Comparison of ENCODE assay signal across 8 cellular contexts in the genomic region with DNA sequence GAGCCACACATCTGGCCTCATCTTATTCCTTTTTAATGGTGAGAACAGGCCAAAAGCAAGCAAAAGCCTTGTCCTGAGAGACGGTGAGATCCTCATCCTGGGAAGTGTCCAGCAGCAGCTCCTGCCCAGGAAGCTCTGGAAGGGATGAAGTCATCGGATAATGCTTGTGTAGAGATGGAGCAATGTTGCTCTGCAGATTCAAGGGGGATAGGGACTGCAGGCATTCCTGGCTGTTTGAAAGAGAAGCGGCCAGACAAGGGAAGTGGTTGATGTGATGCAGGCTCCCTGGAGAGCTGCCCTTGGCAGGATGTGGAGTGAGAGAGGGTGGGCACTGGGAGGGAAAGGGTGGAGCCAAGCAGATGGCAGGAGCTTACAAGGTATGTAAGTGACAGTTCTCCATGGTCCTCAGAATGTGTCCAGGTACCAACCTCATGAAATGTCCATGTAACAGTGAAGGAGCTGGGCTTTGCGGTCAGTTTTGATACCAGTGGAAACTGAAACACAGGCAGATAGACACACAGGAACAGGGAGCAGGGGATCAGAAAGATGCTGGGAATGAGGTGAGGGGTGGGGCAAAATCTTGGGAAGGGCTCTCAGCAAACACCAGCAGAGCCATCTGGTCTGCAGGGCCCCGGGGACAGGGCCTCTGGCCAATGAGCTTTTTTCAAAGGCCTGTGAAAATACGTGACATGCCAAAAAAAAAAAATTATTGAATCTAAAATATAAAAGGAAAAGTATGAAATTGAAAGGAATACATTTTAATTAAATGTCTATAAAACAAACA. TPM values are rescaled to one million over a fixed set of nuclear protein-coding genes. Genes with fewer than 3 reads are reported as not detected.
A peak's percentile ranks its signal among the peaks of the same experiment; 100 is the strongest.
DNase-seq lines count a peak whose midpoint lies in the region; ATAC-seq and TF ChIP-seq lines count a peak whose summit lies in the region.

No MANE protein-coding gene starts in this region.

- no peak for TF ChIP-seq POLR2A in NB4 (IDR thresholded peaks at IDR 0.05; ENCODE audit: extremely low read depth, insufficient read length)

- H3K27me3 ChIP-seq in mucosa of rectum (ENCODE audit: control insufficient read depth in 2 of 2, insufficient read depth in 2 of 2, low read length in 2 of 2) = no peaks in the 10 kb centered on the region

- peak overlapping the region in 1 of 2 donors; percentile 44 for H3K9ac ChIP-seq in mucosa of rectum (ENCODE audit: low read depth in 1 of 2, low read length in 2 of 2)

- no peaks in the 10 kb centered on the region for H3K9me3 ChIP-seq in mucosa of rectum (ENCODE audit: control insufficient read depth in 2 of 2, low read length in 2 of 2)

- H3K4me1 ChIP-seq in mucosa of rectum (ENCODE audit: control insufficient read depth in 2 of 2, insufficient read depth in 2 of 2, low read length in 2 of 2) = peaks cover 6 to 16% of the 10 kb centered on the region in 2 donors

- TF ChIP-seq CTCF in NB4 (IDR thresholded peaks at IDR 0.05; ENCODE audit: low read depth, low read length) = no peak

- H3K4me3 ChIP-seq in NB4 (ENCODE audit: low read depth, low read length) (no peak overlapping the region), mucosa of rectum (ENCODE audit: low read length in 2 of 2) (no peak overlapping the region)

- DNase-seq in DMS 273 (lab: John Stamatoyannopoulos, UW; ENCODE audit: unreplicated experiment) (peak; percentile 77), NB4 (ENCODE audit: low read depth) (peak; percentile 81), cerebellum (ENCODE audit: low spot score) (peak; percentile 45), T-helper 9 cell (no peak), medulla oblongata (ENCODE audit: extremely low spot score) (no peak)

- no peak for ATAC-seq in HG02571 (IDR thresholded peaks at IDR 0.05; ENCODE audit: unreplicated experiment)
- no peak for ATAC-seq in GM21515 (IDR thresholded peaks at IDR 0.05; ENCODE audit: unreplicated experiment)

- no peaks in the 10 kb centered on the region for H3K36me3 ChIP-seq in mucosa of rectum (ENCODE audit: control insufficient read depth in 2 of 2, insufficient read depth in 2 of 2, low read length in 2 of 2)

- H3K27ac ChIP-seq in mucosa of rectum (ENCODE audit: low read depth in 2 of 2, low read length in 2 of 2) = peak overlapping the region; percentile 63 to 68

RNA-seq across cellular contexts. Expression of gene LACTB, which starts 32.2 kb away (rescaled TPM):
- total RNA-seq in cerebellum = 14.9 TPM

RNA-seq across cellular contexts. Expression of gene TPM1, which starts 46.9 kb away (rescaled TPM):
- 119 TPM for total RNA-seq in cerebellum

Comparison
In these comparisons a context has a peak if more than half of its experiments do, and no peak if none do; other contexts are left out.
1. DNase-seq: peak in DMS 273 (single experiment), NB4 (single experiment) and cerebellum (single experiment); none in T-helper 9 cell (single experiment) and medulla oblongata (single experiment).